ENCODE assay signal across 8 cellular contexts in the genomic region with DNA sequence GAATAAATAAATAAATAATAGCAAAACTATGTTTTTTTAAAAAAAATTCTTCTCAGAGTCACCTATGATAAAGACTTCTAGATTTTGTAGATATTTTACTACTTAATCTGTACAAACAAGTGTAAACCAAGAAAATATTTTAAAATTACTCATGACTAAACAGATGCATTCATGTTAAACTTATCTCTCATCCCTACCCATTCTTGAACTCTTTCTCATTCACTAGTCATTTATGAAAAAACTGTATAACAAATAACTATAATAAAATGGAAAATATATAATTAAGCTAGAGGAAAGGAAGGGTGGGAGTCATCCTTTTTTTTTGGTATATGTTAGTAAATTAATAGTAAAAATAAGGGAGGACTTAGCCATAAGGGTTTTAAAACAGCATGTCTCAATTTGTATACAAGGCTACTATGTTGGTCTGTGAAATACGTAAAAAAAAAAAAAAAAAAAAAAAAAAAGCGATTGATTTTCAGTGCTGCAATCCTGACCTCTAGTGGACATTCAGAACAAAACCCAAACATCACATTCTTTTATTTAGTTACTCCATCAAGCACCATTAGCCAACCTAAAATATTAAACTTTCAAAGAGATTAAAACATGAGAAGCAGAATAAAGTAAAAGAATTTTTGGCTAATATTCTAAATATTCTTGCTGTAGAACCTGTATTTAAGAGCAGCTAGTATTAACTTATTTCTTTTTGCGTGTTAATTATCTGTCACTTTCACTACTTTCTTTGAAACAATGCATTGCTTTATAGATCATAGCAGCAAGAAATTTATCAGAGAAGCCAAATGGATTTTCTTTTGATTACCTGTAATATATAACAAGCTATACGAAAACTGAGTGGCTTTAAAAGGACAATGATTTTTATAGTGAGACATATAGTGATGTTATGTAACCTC.
DNase-seq lines count a peak whose midpoint lies in the region; ATAC-seq, FAIRE-seq and TF ChIP-seq lines count a peak whose summit lies in the region.

No MANE protein-coding gene starts in this region.

- BruUV-seq in K562 (replicated peaks; lab: Mats Ljungman, UMichigan): no TSS peak

- H3K36me3 ChIP-seq in K562 (ENCODE audit: control insufficient read depth, insufficient read depth, low read length) (no peaks in the 10 kb centered on the region), kidney epithelial cell (ENCODE audit: control insufficient read depth, insufficient read depth, low read length) (no peaks in the 10 kb centered on the region), aorta (ENCODE audit: control insufficient read depth in 1 of 2, insufficient read depth in 2 of 2, low read length in 1 of 2) (no peaks in the 10 kb centered on the region)

- TF ChIP-seq EP300 in K562 (IDR thresholded peaks at IDR 0.05; ENCODE audit: low read length): no peak

- H3K9me3 ChIP-seq in K562 (replicated peaks; ENCODE audit: control insufficient read depth, insufficient read depth, low read depth, low read length): no peaks in the 10 kb centered on the region
- H3K9me3 ChIP-seq in aorta (ENCODE audit: control insufficient read depth, low read length): no peaks in the 10 kb centered on the region

- peak; percentile 55 to 64 for TF ChIP-seq RAD21 in K562 (CRISPR knock-in tag; conservative IDR thresholded peaks at IDR 0.05 in 1 of 2, IDR thresholded peaks at IDR 0.05 in 1 of 2)

- no peak overlapping the region for H3K27ac ChIP-seq in 22Rv1
- H3K27ac ChIP-seq in K562 (ENCODE audit: extremely low read depth, low read depth, low read length): no peak overlapping the region
- no peak overlapping the region for H3K27ac ChIP-seq in aorta (ENCODE audit: low read depth in 1 of 2, low read length in 2 of 2)

- H3K4me3 ChIP-seq in K562 (no peak overlapping the region), kidney epithelial cell (ENCODE audit: low read depth, low read length) (no peak overlapping the region), aorta (ENCODE audit: low read length in 2 of 2) (no peak overlapping the region)

- H3K4me1 ChIP-seq in K562 (replicated peaks in 1 of 2; ENCODE audit: control insufficient read depth in 2 of 2, insufficient read depth in 2 of 2, low read length in 2 of 2) (peaks cover 4 to 15% of the 10 kb centered on the region in 2 experiments), aorta (ENCODE audit: control insufficient read depth in 1 of 2, insufficient read depth in 2 of 2, low read length in 2 of 2) (no peaks in the 10 kb centered on the region)

- in situ Hi-C loops in K562 (cut with MboI): loop anchor here (10.0 to 25.0 kb wide), 2 partner anchors 932 to 1329 kb away; partner anchors contain the start of genes CENPL and DARS2

- intact Hi-C loops in K562 (cut with micrococcal nuclease) (loop anchor here (1.0 to 5.0 kb wide), 4 partner anchors 332 to 1322 kb away; no protein-coding TSS in a partner anchor), aorta (cut with DNase I) (loop anchor here (5.0 kb wide), 1 partner anchor 487 kb away; no protein-coding TSS in a partner anchor)

- DNase-seq in NCI-H2196 treated with DMSO at 0.1 percent for 48 hours (lab: John Stamatoyannopoulos, UW; ENCODE audit: unreplicated experiment): peak; percentile 38
- peak; percentile 32 to 55 (median 44) for DNase-seq in K562 (ENCODE audit: extremely low read depth in 1 of 4, low spot score in 3 of 4)
- DNase-seq in kidney epithelial cell (ENCODE audit: low read depth): peak; percentile 12
- no peak for DNase-seq in aorta
- no peak for DNase-seq in GM19240 (ENCODE audit: insufficient read length, low spot score)

- peak; percentile 40 for ATAC-seq in K562
- ATAC-seq in aorta (ENCODE audit: low FRiP score): peak; percentile 41
- ATAC-seq in HG02588 (IDR thresholded peaks at IDR 0.05; ENCODE audit: unreplicated experiment): no peak

- TF ChIP-seq POLR2A in K562 (conservative IDR thresholded peaks at IDR 0.05): no peak

- H2AFZ ChIP-seq in K562 (ENCODE audit: low read depth, low read length): no peak overlapping the region

- no peak overlapping the region for H3K4me2 ChIP-seq in K562 (ENCODE audit: insufficient read depth, low read length)

- no peaks in the 10 kb centered on the region for H3K9me1 ChIP-seq in K562 (ENCODE audit: control insufficient read depth, insufficient read depth, low read length)

- no peaks in the 10 kb centered on the region for H3K79me2 ChIP-seq in K562 (ENCODE audit: control insufficient read depth, insufficient read depth, low read length)

- POLR2A ChIA-PET in K562 (lab: Yijun Ruan, JAX): interaction anchor here (0.6 kb wide), 1 partner anchor 999 kb away, joined by 3 read pairs; the partner anchor contains the start of gene TNR

- H3K27me3 ChIP-seq in K562 (ENCODE audit: control insufficient read depth in 2 of 2, insufficient read depth in 2 of 2, low read length in 2 of 2) (no peaks in the 10 kb centered on the region), kidney epithelial cell (ENCODE audit: control insufficient read depth, insufficient read depth, low read length) (no peaks in the 10 kb centered on the region), aorta (ENCODE audit: control insufficient read depth in 1 of 2, insufficient read depth in 2 of 2, low read length in 1 of 2) (no peaks in the 10 kb centered on the region)

- CTCF ChIA-PET in K562 (lab: Yijun Ruan, JAX; ENCODE audit: low intra/inter-chr PET ratio): interaction anchor here (0.6 to 4.7 kb wide), 10 partner anchors 13 to 1999 kb away, joined by 3 to 35 read pairs (median 4); no protein-coding TSS in a partner anchor

- TF ChIP-seq CTCF in 22Rv1 (IDR thresholded peaks at IDR 0.05) (peak; percentile 91), GM12873 (IDR thresholded peaks at IDR 0.05; ENCODE audit: insufficient read depth, low read depth, low read length, missing control alignments) (peak; percentile 54), K562 (IDR thresholded peaks at IDR 0.05 in 2 of 3, conservative IDR thresholded peaks at IDR 0.05 in 1 of 3; ENCODE audit: insufficient read depth in 2 of 3, low read depth in 1 of 3, low read length in 3 of 3) (peak; percentile 46 to 85 (median 51); a peak in 5 of 6 replicates), kidney epithelial cell (IDR thresholded peaks at IDR 0.05; ENCODE audit: insufficient read depth, low read length, poor library complexity, severe bottlenecking) (peak; percentile 53)

- 25% methylated on average over 3 of the region's 4 CpGs for WGBS in K562 (ENCODE audit: insufficient coverage, low coverage, missing lambda C conversion rate)
- 22 to 23% methylated on average over 4 of the region's 4 CpGs for WGBS in aorta, 2 donors

- FAIRE-seq in K562 (lab: Jason Lieb, UNC): no peak

- H3K9ac ChIP-seq in K562 (ENCODE audit: insufficient read depth in 1 of 2, low read depth in 2 of 2, low read length in 2 of 2): no peak overlapping the region

- H4K20me1 ChIP-seq in K562 (replicated peaks; ENCODE audit: control insufficient read depth, insufficient read depth, low read length): no peaks in the 10 kb centered on the region

TF ChIP-seq in K562, 482 proteins besides CTCF, POLR2A, EP300 and RAD21 (continues in another document):
- TF ChIP-seq SAFB (IDR thresholded peaks at IDR 0.05; ENCODE audit: borderline replicate concordance, low read depth, low read length) (no peak), MBD2 (IDR thresholded peaks at IDR 0.05; ENCODE audit: borderline replicate concordance, low read depth) (no peak), NCOA6 (IDR thresholded peaks at IDR 0.05) (no peak), CBX8 (IDR thresholded peaks at IDR 0.05; ENCODE audit: borderline replicate concordance, extremely low read depth, low read depth, low read length, poor library complexity, severe bottlenecking) (no peak), ZNF224 (CRISPR knock-in tag; IDR thresholded peaks at IDR 0.05) (no peak), CBX1 (IDR thresholded peaks at IDR 0.05; ENCODE audit: low read depth) (no peak), ZC3H8 (IDR thresholded peaks at IDR 0.05) (no peak), ZNF134 (CRISPR knock-in tag; conservative IDR thresholded peaks at IDR 0.05) (no peak), E4F1 (CRISPR knock-in tag; IDR thresholded peaks at IDR 0.05; ENCODE audit: borderline replicate concordance) (no peak), SMAD2 (IDR thresholded peaks at IDR 0.05; ENCODE audit: low read depth, low read length) (no peak)

Comparison
In these comparisons a context has a peak if more than half of its experiments do, and no peak if none do; other contexts are left out.
1. DNase-seq: peak in NCI-H2196 treated with DMSO at 0.1 percent for 48 hours (single experiment), K562 (4 of 4) and kidney epithelial cell (single experiment); none in aorta (0 of 2) and GM19240 (single experiment).
2. Peak in every context shown above with its lines, with median percentiles within 50 percentile points of each other: CTCF ChIP-seq.